8 cellular contexts compared by ENCODE assay signal in the genomic region with DNA sequence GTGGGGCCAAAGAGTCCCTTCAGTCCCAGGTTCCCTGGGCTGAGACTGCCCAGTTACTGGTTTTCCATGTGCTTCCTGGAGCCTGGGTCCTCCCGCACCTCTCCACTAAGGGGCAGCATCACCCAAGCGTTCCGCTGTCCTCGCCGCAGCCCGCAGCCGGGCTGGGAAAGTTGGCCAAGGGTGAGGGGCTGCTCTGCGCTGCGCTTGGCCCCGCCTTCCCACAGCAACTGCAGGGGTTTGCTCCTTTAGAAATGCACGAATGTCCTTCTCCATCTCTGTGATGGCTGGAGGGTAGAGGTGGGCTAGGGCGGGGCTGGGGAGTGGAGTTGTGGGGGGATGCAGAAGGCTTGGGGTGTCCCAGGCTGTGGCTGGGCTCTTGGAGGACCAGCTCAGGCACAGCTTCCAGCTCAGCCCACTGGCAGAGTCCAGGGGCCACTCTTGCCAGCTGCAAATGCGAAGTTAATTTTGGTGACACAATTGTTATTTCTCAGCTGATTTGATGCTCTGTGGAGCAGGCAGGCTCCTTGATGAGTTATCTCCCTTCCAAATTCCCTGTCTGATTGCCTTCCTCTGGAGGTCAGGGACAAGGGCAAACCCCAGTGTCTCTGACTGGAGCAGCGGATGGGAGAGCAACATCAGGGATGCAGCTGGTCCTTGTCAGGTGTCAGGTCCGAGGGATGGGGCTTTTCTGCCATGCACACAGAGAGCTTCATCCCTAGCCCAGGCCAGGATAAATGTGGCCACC.
DNase-seq lines count a peak whose midpoint lies in the region; ATAC-seq and TF ChIP-seq lines count a peak whose summit lies in the region.

No MANE protein-coding gene starts in this region.

- no peak overlapping the region for H3K27ac ChIP-seq in DOHH2 (ENCODE audit: low read depth, low read length)
- H3K27ac ChIP-seq in IMR-90 (ENCODE audit: insufficient read depth, low read length): no peak overlapping the region
- H3K27ac ChIP-seq in osteoblast (ENCODE audit: low read depth, low read length): no peak overlapping the region

- H3K79me1 ChIP-seq in IMR-90 (ENCODE audit: low read depth in 1 of 2, low read length in 2 of 2): no peaks in the 10 kb centered on the region

- in situ Hi-C loops in IMR-90 (cut with MboI; ENCODE audit: low sequenced_read_pairs): no loop called here

- H4K91ac ChIP-seq in IMR-90 (ENCODE audit: insufficient read depth, low read depth, low read length): no peak overlapping the region

- no peak overlapping the region for H3K9ac ChIP-seq in IMR-90 (ENCODE audit: low read depth, low read length)

- H3K4me1 ChIP-seq in DOHH2 (ENCODE audit: control insufficient read depth, low read length): peaks cover 17% of the 10 kb centered on the region
- H3K4me1 ChIP-seq in IMR-90 (ENCODE audit: control insufficient read depth, insufficient read depth, low read length): peaks cover 4% of the 10 kb centered on the region; the same call in 1 of the 2 replicates
- no peaks in the 10 kb centered on the region for H3K4me1 ChIP-seq in osteoblast (ENCODE audit: insufficient read depth, low read length)

- H3K79me2 ChIP-seq in DOHH2 (ENCODE audit: control insufficient read depth, low read length) (no peaks in the 10 kb centered on the region), osteoblast (ENCODE audit: insufficient read depth, low read length) (no peaks in the 10 kb centered on the region)

- no peaks in the 10 kb centered on the region for H3K36me3 ChIP-seq in DOHH2 (ENCODE audit: control insufficient read depth, low read length)
- H3K36me3 ChIP-seq in IMR-90 (ENCODE audit: control insufficient read depth, insufficient read depth, low read length): no peaks in the 10 kb centered on the region
- H3K36me3 ChIP-seq in osteoblast (ENCODE audit: insufficient read depth, low read length): no peaks in the 10 kb centered on the region

- H4K5ac ChIP-seq in IMR-90 (ENCODE audit: low read depth, low read length): no peak overlapping the region

- H2BK5ac ChIP-seq in IMR-90 (ENCODE audit: low read depth, low read length, poor library complexity, severe bottlenecking): no peak overlapping the region

- no peak overlapping the region for H3K23ac ChIP-seq in IMR-90 (ENCODE audit: low read depth, low read length)

- POLR2A ChIA-PET in IMR-90 (lab: Charles Lee; ENCODE audit: unreplicated experiment): no interaction called here

- no peak overlapping the region for H2BK15ac ChIP-seq in IMR-90 (ENCODE audit: low read depth, low read length)

- H3K4me2 ChIP-seq in DOHH2 (ENCODE audit: low read length) (no peak overlapping the region), IMR-90 (ENCODE audit: low read depth, low read length) (no peak overlapping the region), osteoblast (ENCODE audit: insufficient read depth, low read length) (no peak overlapping the region)

- BruUV-seq in IMR-90 (replicated peaks; lab: Mats Ljungman, UMichigan): no TSS peak

- H3K27me3 ChIP-seq in DOHH2 (ENCODE audit: control insufficient read depth, low read length) (no peaks in the 10 kb centered on the region), IMR-90 (ENCODE audit: control insufficient read depth, insufficient read depth, low read length) (peaks cover 4% of the 10 kb centered on the region; the same call in 1 of the 2 replicates), osteoblast (ENCODE audit: insufficient read depth, low read length) (peaks cover 11% of the 10 kb centered on the region)

- H2AK5ac ChIP-seq in IMR-90 (ENCODE audit: low read depth, low read length): no peak overlapping the region

- dilution Hi-C loops in IMR-90 (cut with HindIII; ENCODE audit: low sequenced_read_pairs, unreplicated experiment): no loop called here

- no peak overlapping the region for H2AK9ac ChIP-seq in IMR-90 (replicated peaks; ENCODE audit: low read depth, low read length, poor library complexity)

- no peak overlapping the region for H3K4me3 ChIP-seq in DOHH2 (ENCODE audit: low read length)
- H3K4me3 ChIP-seq in IMR-90 (ENCODE audit: insufficient read depth, low read depth, low read length): no peak overlapping the region
- H3K4me3 ChIP-seq in foreskin fibroblast (ENCODE audit: low read depth in 1 of 2, low read length in 2 of 2): no peak overlapping the region
- no peak overlapping the region for H3K4me3 ChIP-seq in osteoblast (ENCODE audit: insufficient read depth, low read length)

- no peak overlapping the region for H3K14ac ChIP-seq in IMR-90 (replicated peaks; ENCODE audit: low read depth, low read length)

- no peak overlapping the region for H3K18ac ChIP-seq in IMR-90 (ENCODE audit: low read depth, low read length)

- H2BK20ac ChIP-seq in IMR-90 (ENCODE audit: low read depth, low read length): no peak overlapping the region

- intact Hi-C loops in IMR-90 (cut with micrococcal nuclease): loop anchor here (1.0 to 5.0 kb wide), 2 partner anchors 131 to 255 kb away; no protein-coding TSS in a partner anchor

- TF ChIP-seq RAD21 in IMR-90 (IDR thresholded peaks at IDR 0.05; ENCODE audit: low read length): peak; percentile 100

- no peak overlapping the region for H4K8ac ChIP-seq in IMR-90 (ENCODE audit: low read depth in 2 of 2, low read length in 2 of 2)

- TF ChIP-seq POLR2A in IMR-90 (IDR thresholded peaks at IDR 0.05; ENCODE audit: low read depth, low read length): peak; percentile 58

- H3K9me3 ChIP-seq in DOHH2 (ENCODE audit: control insufficient read depth, insufficient read depth, low read length): no peaks in the 10 kb centered on the region
- H3K9me3 ChIP-seq in IMR-90 (ENCODE audit: control insufficient read depth, insufficient read depth, low read length): no peaks in the 10 kb centered on the region
- no peaks in the 10 kb centered on the region for H3K9me3 ChIP-seq in osteoblast (ENCODE audit: low read depth, low read length)

- WGBS in IMR-90 (ENCODE audit: extremely low coverage in 2 of 2, insufficient read length in 1 of 2), 2 experiments: 0% methylated on average over 9 of the region's 15 CpGs; no CpG with 5 or more reads in 1 of the 2 experiments

- no peak overlapping the region for H3K56ac ChIP-seq in IMR-90 (ENCODE audit: extremely low read depth, insufficient read depth, low read length)

- TF ChIP-seq CTCF in DOHH2 (IDR thresholded peaks at IDR 0.05; ENCODE audit: low read depth, low read length, poor library complexity, severe bottlenecking) (peak; percentile 91), IMR-90 (conservative IDR thresholded peaks at IDR 0.05; ENCODE audit: low read depth, low read length) (peak; percentile 95), foreskin fibroblast (IDR thresholded peaks at IDR 0.05; ENCODE audit: low read depth, low read length) (peak; percentile 87), osteoblast (IDR thresholded peaks at IDR 0.05; ENCODE audit: extremely low read depth, low read depth, low read length) (peak; percentile 72)

- no peaks in the 10 kb centered on the region; the same call in 1 of the 2 replicates for H3F3A ChIP-seq in DOHH2 (ENCODE audit: control insufficient read depth, insufficient read depth)

- peak; percentile 49 for DNase-seq in IMR-90
- DNase-seq in RPMI7951 (ENCODE audit: low read depth): peak; percentile 51
- peak; percentile 60 for DNase-seq in activated gamma-delta T cell treated with Interleukin-2 at 50 U/mL for 16 hours
- peak; percentile 39 to 79 for DNase-seq in foreskin fibroblast
- peak; percentile 97 for DNase-seq in osteoblast (ENCODE audit: insufficient read length, low spot score, missing footprints)

- ATAC-seq in IMR-90 (ENCODE audit: low read depth) (peak; percentile 94), GM19395 (IDR thresholded peaks at IDR 0.05; ENCODE audit: unreplicated experiment) (no peak), HG03196 (IDR thresholded peaks at IDR 0.05; ENCODE audit: unreplicated experiment) (no peak)

- no peak overlapping the region for H3K4ac ChIP-seq in IMR-90 (ENCODE audit: low read depth, low read length)

- no peaks in the 10 kb centered on the region for H3K9me2 ChIP-seq in DOHH2 (replicated peaks; ENCODE audit: control insufficient read depth, low read length)

- H3K9me1 ChIP-seq in IMR-90 (ENCODE audit: insufficient read depth, low read length): no peaks in the 10 kb centered on the region; the same call in 1 of the 2 replicates

- H2BK120ac ChIP-seq in IMR-90 (ENCODE audit: low read depth, low read length): no peak overlapping the region

- no peaks in the 10 kb centered on the region for H4K20me1 ChIP-seq in DOHH2 (ENCODE audit: control insufficient read depth, insufficient read depth, low read depth, low read length)
- H4K20me1 ChIP-seq in IMR-90 (ENCODE audit: insufficient read depth, low read length): no peaks in the 10 kb centered on the region; the same call in 1 of the 2 replicates
- no peaks in the 10 kb centered on the region for H4K20me1 ChIP-seq in osteoblast (ENCODE audit: insufficient read depth, low read length)

- H2AFZ ChIP-seq in IMR-90 (replicated peaks; ENCODE audit: low read length, poor library complexity): peak overlapping the region; percentile 2
- no peak overlapping the region for H2AFZ ChIP-seq in osteoblast (ENCODE audit: low read length)

- CTCF ChIA-PET in IMR-90 (lab: Yijun Ruan, JAX): interaction anchor here (0.6 to 4.9 kb wide), 5 partner anchors 106 to 256 kb away, joined by 3 to 28 read pairs (median 3); no protein-coding TSS in a partner anchor

TF ChIP-seq in IMR-90, 13 proteins besides CTCF, POLR2A, EP300 and RAD21 (continues in another document):
- TF ChIP-seq CHD1 (IDR thresholded peaks at IDR 0.05; ENCODE audit: low read depth, low read length): no peak
- no peak for TF ChIP-seq MAFK (IDR thresholded peaks at IDR 0.05; ENCODE audit: low read depth, low read length)
- no peak for TF ChIP-seq MXI1 (IDR thresholded peaks at IDR 0.05; ENCODE audit: borderline replicate concordance, low read depth, low read length)
- no peak for TF ChIP-seq FOS (IDR thresholded peaks at IDR 0.05; ENCODE audit: low read depth, low read length)
- TF ChIP-seq RCOR1 (IDR thresholded peaks at IDR 0.05; ENCODE audit: insufficient replicate concordance, low read length): no peak
- 0 out of 2 replicates have a peak, but pooled peaks have one; percentile 30 for TF ChIP-seq MAZ (IDR thresholded peaks at IDR 0.05; ENCODE audit: borderline replicate concordance, low read depth, low read length)
- TF ChIP-seq NFE2L2 (IDR thresholded peaks at IDR 0.05; ENCODE audit: low read depth, low read length): no peak
- no peak for TF ChIP-seq RFX5 (IDR thresholded peaks at IDR 0.05; ENCODE audit: low read depth, low read length)
- no peak for TF ChIP-seq BHLHE40 (IDR thresholded peaks at IDR 0.05; ENCODE audit: low read depth, low read length)
- TF ChIP-seq SMC3 (IDR thresholded peaks at IDR 0.05; ENCODE audit: low read depth, low read length): peak; percentile 98
- no peak for TF ChIP-seq CEBPB (IDR thresholded peaks at IDR 0.05; ENCODE audit: low read depth, low read length)
- TF ChIP-seq, protein P1, sequence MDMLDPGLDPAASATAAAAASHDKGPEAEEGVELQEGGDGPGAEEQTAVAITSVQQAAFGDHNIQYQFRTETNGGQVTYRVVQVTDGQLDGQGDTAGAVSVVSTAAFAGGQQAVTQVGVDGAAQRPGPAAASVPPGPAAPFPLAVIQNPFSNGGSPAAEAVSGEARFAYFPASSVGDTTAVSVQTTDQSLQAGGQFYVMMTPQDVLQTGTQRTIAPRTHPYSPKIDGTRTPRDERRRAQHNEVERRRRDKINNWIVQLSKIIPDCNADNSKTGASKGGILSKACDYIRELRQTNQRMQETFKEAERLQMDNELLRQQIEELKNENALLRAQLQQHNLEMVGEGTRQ (IDR thresholded peaks at IDR 0.05; ENCODE audit: low read depth, low read length): no peak
